ENCODE assay signal across 8 cellular contexts in the genomic region with DNA sequence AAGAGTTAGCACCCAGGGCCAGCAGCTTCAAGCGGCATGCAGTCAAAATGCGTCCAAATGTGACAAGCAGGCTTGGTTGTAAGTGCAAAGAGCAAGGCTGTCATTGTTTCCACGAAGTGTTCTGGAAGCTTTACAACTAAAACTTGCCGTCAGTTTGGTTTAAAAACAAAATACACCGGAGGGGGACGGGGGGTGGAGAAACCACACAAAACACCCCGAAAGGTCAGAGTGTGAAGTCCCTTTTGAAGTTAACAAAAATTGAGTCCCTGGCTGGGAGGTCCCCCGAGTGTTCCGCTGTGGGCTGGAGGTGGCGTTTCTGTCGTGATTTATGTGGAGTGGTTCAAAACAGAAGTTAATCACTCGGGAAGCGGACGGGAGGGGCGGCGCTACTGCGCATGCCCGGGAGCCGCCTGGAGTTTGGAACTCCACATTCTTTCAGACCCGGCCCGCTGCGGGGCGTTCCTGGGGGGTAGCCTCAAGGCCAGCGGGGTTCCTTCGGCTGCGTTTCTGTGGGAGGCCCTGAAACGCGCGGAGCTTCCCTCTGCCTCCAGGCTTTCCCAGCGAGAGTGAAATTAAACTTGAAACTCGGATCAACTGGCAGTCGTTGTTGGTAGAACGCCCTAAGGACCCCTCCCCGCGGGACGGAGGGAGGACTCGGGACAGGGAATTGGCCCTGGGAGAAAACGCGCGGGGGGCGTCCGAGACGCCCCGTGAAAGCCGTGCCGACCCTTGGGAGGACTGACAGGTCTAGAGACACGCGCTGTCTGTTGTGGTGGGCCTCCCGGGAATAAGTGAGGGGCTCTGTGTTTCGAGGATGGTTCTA. TPM values are rescaled to one million over a fixed set of nuclear protein-coding genes. Genes with fewer than 3 reads are reported as not detected.
DNase-seq lines count a peak whose midpoint lies in the region; ATAC-seq, FAIRE-seq and TF ChIP-seq lines count a peak whose summit lies in the region.

No MANE protein-coding gene starts in this region.

- no peak overlapping the region for H3K27ac ChIP-seq in SU-DHL-6 (ENCODE audit: low read depth, low read length)
- H3K27ac ChIP-seq in pancreas: peak overlapping the region; percentile 92 to 100 (median 98)
- H3K27ac ChIP-seq in thoracic aorta: peak overlapping the region; percentile 99 to 100

- POLR2A ChIA-PET in Caco-2 (lab: Charles Lee): interaction anchor here (0.5 to 2.2 kb wide), 7 partner anchors 143 to 215 kb away, joined by 3 to 9 read pairs (median 5); no protein-coding TSS in a partner anchor
- POLR2A ChIA-PET in activated naive CD8-positive, alpha-beta T cell treated with anti-CD3 and anti-CD28 coated beads, Interleukin-2, amount 10 ng/mL, durations not matched to agents 7 days and 5 days (lab: Charles Lee): interaction anchor here (0.6 to 4.8 kb wide), 7 partner anchors 10 to 203 kb away, joined by 3 to 36 read pairs (median 4); a partner anchor contains a TSS

- DNase-seq in Caco-2 (peak; percentile 92 to 93), KBM-7 (peak; percentile 86), Right ventricle myocardium superior (peak; percentile 97), pancreas (peak; percentile 87 to 96 (median 90)), thoracic aorta (ENCODE audit: low spot score) (peak; percentile 75)
- DNase-seq in activated naive CD8-positive, alpha-beta T cell treated with anti-CD3 and anti-CD28 coated beads, Interleukin-2, amount 10 ng/mL, durations not matched to agents 7 days and 5 days: peak; percentile 77

- H3K4me1 Mint-ChIP-seq in Caco-2 (ENCODE audit: low read depth, unreplicated experiment): peaks cover 9% of the 10 kb centered on the region
- H3K4me1 Mint-ChIP-seq in activated naive CD8-positive, alpha-beta T cell treated with anti-CD3 and anti-CD28 coated beads, Interleukin-2, amount 10 ng/mL, durations not matched to agents 7 days and 5 days: peaks cover 25% of the 10 kb centered on the region

- no peak overlapping the region for H2AFZ ChIP-seq in SU-DHL-6 (ENCODE audit: low read depth, low read length, severe bottlenecking)

- H3K4me3 Mint-ChIP-seq in Caco-2 (ENCODE audit: unreplicated experiment): peak overlapping the region; percentile 87
- peak overlapping the region; percentile 81 for H3K4me3 Mint-ChIP-seq in activated naive CD8-positive, alpha-beta T cell treated with anti-CD3 and anti-CD28 coated beads, Interleukin-2, amount 10 ng/mL, durations not matched to agents 7 days and 5 days

- TF ChIP-seq CTCF in Caco-2 (IDR thresholded peaks at IDR 0.05; ENCODE audit: insufficient read depth in 1 of 2, low read depth in 1 of 2, low read length in 1 of 2, severe bottlenecking in 1 of 2, unreplicated experiment in 1 of 2): no peak
- no peak for TF ChIP-seq CTCF in SU-DHL-6 (IDR thresholded peaks at IDR 0.05; ENCODE audit: insufficient read depth, low read length, poor library complexity, severe bottlenecking)
- no peak for TF ChIP-seq CTCF in pancreas (IDR thresholded peaks at IDR 0.05)
- no peak for TF ChIP-seq CTCF in thoracic aorta (IDR thresholded peaks at IDR 0.05)

- intact Hi-C loops in Caco-2 (cut with micrococcal nuclease; ENCODE audit: unreplicated experiment) (loop anchor here (10.0 kb wide), 1 partner anchor 597 kb away; no protein-coding TSS in a partner anchor), Right ventricle myocardium superior (cut with DNase I) (loop anchor here (2.0 to 5.0 kb wide), 3 partner anchors 141 to 216 kb away; no protein-coding TSS in a partner anchor), pancreas (cut with DNase I) (loop anchor here in 1 of 3 donors (5.0 to 10.0 kb wide), 2 partner anchors 146 to 167 kb away; no protein-coding TSS in a partner anchor)

- no peak overlapping the region for H3K9ac ChIP-seq in SU-DHL-6 (ENCODE audit: low read length)

- peak overlapping the region; percentile 46 for H3K4me2 ChIP-seq in SU-DHL-6 (ENCODE audit: low read depth, low read length, poor library complexity, severe bottlenecking)

- no peaks in the 10 kb centered on the region for H3K36me3 ChIP-seq in Caco-2 (ENCODE audit: control insufficient read depth, insufficient read depth, low read length)
- H3K36me3 ChIP-seq in SU-DHL-6 (ENCODE audit: low read length): no peaks in the 10 kb centered on the region
- H3K36me3 ChIP-seq in pancreas: peaks cover 0 to under 1% (median 0%) of the 10 kb centered on the region in 3 donors
- H3K36me3 ChIP-seq in thoracic aorta: peaks cover 4% of the 10 kb centered on the region

- no peaks in the 10 kb centered on the region for H3K79me2 ChIP-seq in SU-DHL-6 (ENCODE audit: insufficient read depth, low read length)

- no peaks in the 10 kb centered on the region for H3K9me3 ChIP-seq in Caco-2
- H3K9me3 ChIP-seq in SU-DHL-6 (ENCODE audit: insufficient read depth, low read length): no peaks in the 10 kb centered on the region
- no peaks in the 10 kb centered on the region for H3K9me3 ChIP-seq in pancreas
- H3K9me3 ChIP-seq in thoracic aorta: no peaks in the 10 kb centered on the region

- H3K4me3 ChIP-seq in Caco-2 (ENCODE audit: low read depth, low read length) (peak overlapping the region; percentile 60), SU-DHL-6 (ENCODE audit: insufficient read depth, low read length, poor library complexity, severe bottlenecking) (no peak overlapping the region), pancreas (peak overlapping the region; percentile 78 to 90 (median 80)), thoracic aorta (peak overlapping the region; percentile 95)

- CTCF ChIA-PET in Caco-2 (lab: Charles Lee): interaction anchor here (1.5 kb wide), 1 partner anchor 214 kb away, joined by 7 read pairs; no protein-coding TSS in a partner anchor

- H3K27ac Mint-ChIP-seq in Caco-2 (ENCODE audit: unreplicated experiment): peak overlapping the region; percentile 97
- peak overlapping the region; percentile 79 for H3K27ac Mint-ChIP-seq in activated naive CD8-positive, alpha-beta T cell treated with anti-CD3 and anti-CD28 coated beads, Interleukin-2, amount 10 ng/mL, durations not matched to agents 7 days and 5 days

- H3K36me3 Mint-ChIP-seq in Caco-2 (ENCODE audit: insufficient read depth, unreplicated experiment): peaks cover 87% of the 10 kb centered on the region
- peaks cover 2% of the 10 kb centered on the region for H3K36me3 Mint-ChIP-seq in activated naive CD8-positive, alpha-beta T cell treated with anti-CD3 and anti-CD28 coated beads, Interleukin-2, amount 10 ng/mL, durations not matched to agents 7 days and 5 days

- H3K4me1 ChIP-seq in Caco-2 (peaks cover 27% of the 10 kb centered on the region), pancreas (peaks cover 14 to 28% (median 23%) of the 10 kb centered on the region in 3 donors), thoracic aorta (ENCODE audit: control insufficient read depth in 1 of 2, low read depth in 2 of 2) (peaks cover 12 to 43% of the 10 kb centered on the region in 2 donors)

- H3F3A ChIP-seq in SU-DHL-6 (ENCODE audit: insufficient read depth): no peaks in the 10 kb centered on the region

- H4K20me1 ChIP-seq in SU-DHL-6 (ENCODE audit: low read depth, low read length): no peaks in the 10 kb centered on the region

- TSS peak; percentile 26 for BruUV-seq in Caco-2 (replicated peaks; lab: Mats Ljungman, UMichigan)

- H3K27me3 ChIP-seq in Caco-2 (replicated peaks; ENCODE audit: control insufficient read depth, insufficient read depth, low read length): no peaks in the 10 kb centered on the region
- H3K27me3 ChIP-seq in SU-DHL-6 (ENCODE audit: low read length): no peaks in the 10 kb centered on the region
- H3K27me3 ChIP-seq in pancreas: no peaks in the 10 kb centered on the region
- H3K27me3 ChIP-seq in thoracic aorta (replicated peaks; ENCODE audit: insufficient read depth): no peaks in the 10 kb centered on the region

- H3K27me3 Mint-ChIP-seq in Caco-2 (ENCODE audit: insufficient read depth, unreplicated experiment): no peaks in the 10 kb centered on the region
- H3K27me3 Mint-ChIP-seq in activated naive CD8-positive, alpha-beta T cell treated with anti-CD3 and anti-CD28 coated beads, Interleukin-2, amount 10 ng/mL, durations not matched to agents 7 days and 5 days: no peaks in the 10 kb centered on the region

- no peaks in the 10 kb centered on the region for H3K9me2 ChIP-seq in SU-DHL-6 (replicated peaks; ENCODE audit: insufficient read depth, low read length)

- 0% methylated on average over 48 to 50 of the region's 50 CpGs for WGBS in pancreas, 2 donors

- no peak for ATAC-seq in activated naive CD8-positive, alpha-beta T cell treated with anti-CD3 and anti-CD28 coated beads, Interleukin-2, amount 10 ng/mL, durations not matched to agents 7 days and 5 days (ENCODE audit: low read depth)
- ATAC-seq in Right ventricle myocardium superior (ENCODE audit: poor library complexity): peak; percentile 72
- peak; percentile 29 to 45 (median 41) for ATAC-seq in pancreas
- peak; percentile 8 for ATAC-seq in thoracic aorta (ENCODE audit: insufficient number of reproducible peaks, low FRiP score, low read depth)
- no peak for ATAC-seq in GM21717 (IDR thresholded peaks at IDR 0.05; ENCODE audit: unreplicated experiment)

- no peaks in the 10 kb centered on the region for H3K9me3 Mint-ChIP-seq in Caco-2 (ENCODE audit: unreplicated experiment)
- H3K9me3 Mint-ChIP-seq in activated naive CD8-positive, alpha-beta T cell treated with anti-CD3 and anti-CD28 coated beads, Interleukin-2, amount 10 ng/mL, durations not matched to agents 7 days and 5 days: no peaks in the 10 kb centered on the region

- no peak for FAIRE-seq in pancreas (lab: Jason Lieb, UNC)

- in situ Hi-C loops in KBM-7 (cut with MboI; ENCODE audit: low pct_unique_long_range_greater_than_20kb, low sequenced_read_pairs): no loop called here

RNA-seq across cellular contexts. Expression of a gene that starts 1.4 kb away (rescaled TPM):
- 103 and 107 TPM in 2 replicates for total RNA-seq in Caco-2 (2022)
- 10 to 100 TPM; 35.6 to 39.5 TPM for total RNA-seq in activated naive CD8-positive, alpha-beta T cell treated with anti-CD3 and anti-CD28 coated beads, Interleukin-2, amount 10 ng/mL, durations not matched to agents 7 days and 5 days
- total RNA-seq in Right ventricle myocardium superior: 9.9 TPM
- 10 to 100 TPM; 12.8 to 40.7 (median 19.9) TPM for total RNA-seq in pancreas
- polyA plus RNA-seq in pancreas: 10 to 100 TPM; 16.1 to 19.0 TPM
- total RNA-seq in thoracic aorta: 10 to 100 TPM; 42.8 to 91.6 TPM

Comparison
In these comparisons a context has a peak if more than half of its experiments do, and no peak if none do; other contexts are left out.
1. ATAC-seq: peak in Right ventricle myocardium superior (single experiment), pancreas (4 of 4) and thoracic aorta (single experiment); none in activated naive CD8-positive, alpha-beta T cell treated with anti-CD3 and anti-CD28 coated beads, Interleukin-2, amount 10 ng/mL, durations not matched to agents 7 days and 5 days (single experiment) and GM21717 (single experiment).
2. Peak in every context shown above with its lines, with median percentiles within 50 percentile points of each other: DNase-seq.